8 cellular contexts compared by ENCODE assay signal in the genomic region with DNA sequence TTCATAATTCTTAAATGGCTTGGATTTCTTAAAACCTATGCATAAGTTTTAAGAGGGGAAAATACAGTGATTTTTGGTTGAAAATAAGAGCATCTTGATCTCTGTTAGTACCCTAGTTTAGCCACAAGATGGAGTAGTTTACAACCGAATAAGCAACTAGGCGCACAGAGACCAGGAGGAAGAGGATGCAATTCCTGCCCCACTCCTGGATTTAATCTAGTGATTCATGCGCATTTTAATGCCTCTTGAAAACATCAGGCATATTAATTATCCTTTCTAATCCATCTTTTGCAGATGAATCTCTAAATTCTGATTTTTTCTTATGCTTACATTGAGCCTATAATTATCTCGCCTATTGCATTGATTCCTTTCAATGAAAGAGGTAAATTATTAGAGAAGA.
A peak's percentile ranks its signal among the peaks of the same experiment; 100 is the strongest.
DNase-seq lines count a peak whose midpoint lies in the region; ATAC-seq and TF ChIP-seq lines count a peak whose summit lies in the region.

No MANE protein-coding gene starts in this region.

- BruUV-seq in Panc1 (replicated peaks; lab: Mats Ljungman, UMichigan): no TSS peak

- no peaks in the 10 kb centered on the region for H3K4me1 ChIP-seq in Panc1 (ENCODE audit: control insufficient read depth, insufficient read depth, low read length)
- no peaks in the 10 kb centered on the region for H3K4me1 ChIP-seq in endodermal cell (ENCODE audit: control insufficient read depth, insufficient read depth, low read length)
- no peaks in the 10 kb centered on the region for H3K4me1 ChIP-seq in mucosa of descending colon (ENCODE audit: low read depth)

- H3K36me3 ChIP-seq in Panc1 (ENCODE audit: control insufficient read depth, insufficient read depth, low read length) (no peaks in the 10 kb centered on the region), endodermal cell (ENCODE audit: control insufficient read depth, insufficient read depth, low read length) (no peaks in the 10 kb centered on the region), mucosa of descending colon (ENCODE audit: low read depth) (no peaks in the 10 kb centered on the region)

- ATAC-seq in Panc1 (no peak), mucosa of descending colon (peak; percentile 76)

- CTCF ChIA-PET in Panc1 (lab: Charles Lee): interaction anchor here (0.6 to 1.7 kb wide), 3 partner anchors 14 to 499 kb away, joined by 3 to 10 read pairs (median 6); no protein-coding TSS in a partner anchor
- CTCF ChIA-PET in activated CD4-positive, alpha-beta T cell treated with anti-CD3 and anti-CD28 coated beads, Interleukin-2, amount 10 ng/mL, durations not matched to agents 7 days and 5 days (lab: Charles Lee): interaction anchor here (0.9 to 2.3 kb wide), 3 partner anchors 9 to 126 kb away, joined by 3 to 9 read pairs (median 4); no protein-coding TSS in a partner anchor

- H3K9ac ChIP-seq in endodermal cell (ENCODE audit: extremely low read depth, low read length, poor library complexity, severe bottlenecking): no peak overlapping the region

- TF ChIP-seq POLR2A in lower leg skin (IDR thresholded peaks at IDR 0.05): no peak

- H3K27me3 ChIP-seq in Panc1 (ENCODE audit: control insufficient read depth, insufficient read depth, low read length) (no peaks in the 10 kb centered on the region), endodermal cell (ENCODE audit: control insufficient read depth, insufficient read depth, low read length, poor library complexity, severe bottlenecking) (no peaks in the 10 kb centered on the region)

- H3K4me1 Mint-ChIP-seq in endodermal cell: peaks cover 4% of the 10 kb centered on the region
- no peaks in the 10 kb centered on the region for H3K4me1 Mint-ChIP-seq in activated CD4-positive, alpha-beta T cell treated with anti-CD3 and anti-CD28 coated beads, Interleukin-2, amount 10 ng/mL, durations not matched to agents 7 days and 5 days

- H3K9me3 Mint-ChIP-seq in endodermal cell: no peaks in the 10 kb centered on the region
- no peaks in the 10 kb centered on the region for H3K9me3 Mint-ChIP-seq in activated CD4-positive, alpha-beta T cell treated with anti-CD3 and anti-CD28 coated beads, Interleukin-2, amount 10 ng/mL, durations not matched to agents 7 days and 5 days

- peaks cover 5% of the 10 kb centered on the region for H3K27me3 Mint-ChIP-seq in endodermal cell (ENCODE audit: insufficient read depth)
- no peaks in the 10 kb centered on the region for H3K27me3 Mint-ChIP-seq in activated CD4-positive, alpha-beta T cell treated with anti-CD3 and anti-CD28 coated beads, Interleukin-2, amount 10 ng/mL, durations not matched to agents 7 days and 5 days

- in situ Hi-C loops in KBM-7 (cut with MboI; ENCODE audit: low pct_unique_long_range_greater_than_20kb, low sequenced_read_pairs): loop anchor here (10.0 kb wide), 1 partner anchor 120 kb away; no protein-coding TSS in a partner anchor
- in situ Hi-C loops in Panc1 (cut with HindIII; ENCODE audit: low pct_unique_long_range_greater_than_20kb, low sequenced_read_pairs): no loop called here

- H3K27ac Mint-ChIP-seq in endodermal cell: no peak overlapping the region
- H3K27ac Mint-ChIP-seq in activated CD4-positive, alpha-beta T cell treated with anti-CD3 and anti-CD28 coated beads, Interleukin-2, amount 10 ng/mL, durations not matched to agents 7 days and 5 days: no peak overlapping the region

- H3K36me3 Mint-ChIP-seq in endodermal cell (ENCODE audit: low read depth): no peaks in the 10 kb centered on the region
- H3K36me3 Mint-ChIP-seq in activated CD4-positive, alpha-beta T cell treated with anti-CD3 and anti-CD28 coated beads, Interleukin-2, amount 10 ng/mL, durations not matched to agents 7 days and 5 days (ENCODE audit: low read depth): no peaks in the 10 kb centered on the region

- no peak overlapping the region for H3K4me3 Mint-ChIP-seq in endodermal cell
- H3K4me3 Mint-ChIP-seq in activated CD4-positive, alpha-beta T cell treated with anti-CD3 and anti-CD28 coated beads, Interleukin-2, amount 10 ng/mL, durations not matched to agents 7 days and 5 days: no peak overlapping the region

- H3K27ac ChIP-seq in Panc1 (ENCODE audit: low read length) (no peak overlapping the region), endodermal cell (ENCODE audit: low read depth, low read length) (no peak overlapping the region)

- POLR2A ChIA-PET in Panc1 (lab: Charles Lee): interaction anchor here (0.7 kb wide), 1 partner anchor 61 kb away, joined by 3 read pairs; no protein-coding TSS in a partner anchor
- POLR2A ChIA-PET in activated CD4-positive, alpha-beta T cell treated with anti-CD3 and anti-CD28 coated beads, Interleukin-2, amount 10 ng/mL, durations not matched to agents 7 days and 5 days (lab: Charles Lee): no interaction called here

- intact Hi-C loops in Panc1 (cut with micrococcal nuclease; ENCODE audit: unreplicated experiment) (loop anchor here (1.0 to 2.0 kb wide), 2 partner anchors 66 to 121 kb away; no protein-coding TSS in a partner anchor), mucosa of descending colon (cut with DNase I, micrococcal nuclease) (loop anchor here in 1 of 2 donors (5.0 kb wide), 1 partner anchor 123 kb away; no protein-coding TSS in a partner anchor), lower leg skin (cut with DNase I; ENCODE audit: low total_unique reads) (no loop called here)

- DNase-seq in NOMO-1 treated with DMSO at 0.1 percent for 48 hours (lab: John Stamatoyannopoulos, UW; ENCODE audit: unreplicated experiment) (peak; percentile 13), NOMO-1 treated with dmso at 0.1 percent for 144 hours (lab: John Stamatoyannopoulos, UW; ENCODE audit: unreplicated experiment) (no peak), KBM-7 (peak; percentile 49), Panc1 (ENCODE audit: low read depth, low spot score) (peak; percentile 25), endodermal cell (peak; percentile 35), mucosa of descending colon (no peak), lower leg skin (ENCODE audit: low spot score in 2 of 2) (no peak)
- no peak for DNase-seq in activated CD4-positive, alpha-beta T cell treated with anti-CD3 and anti-CD28 coated beads, Interleukin-2, amount 10 ng/mL, durations not matched to agents 7 days and 5 days

- H3K4me3 ChIP-seq in Panc1 (ENCODE audit: low read depth in 2 of 2, low read length in 2 of 2) (no peak overlapping the region), endodermal cell (ENCODE audit: low read length) (no peak overlapping the region), mucosa of descending colon (no peak overlapping the region), lower leg skin (ENCODE audit: low read depth, poor library complexity, severe bottlenecking) (no peak overlapping the region)

- peak; percentile 68; the same call in 1 of the 2 replicates for TF ChIP-seq CTCF in Panc1 (IDR thresholded peaks at IDR 0.05)
- TF ChIP-seq CTCF in endodermal cell (conservative IDR thresholded peaks at IDR 0.05): peak; percentile 88
- TF ChIP-seq CTCF in mucosa of descending colon (IDR thresholded peaks at IDR 0.05): peak; percentile 34
- no peak for TF ChIP-seq CTCF in lower leg skin (IDR thresholded peaks at IDR 0.05)

- 24 to 25% methylated on average over 4 of the region's 4 CpGs for WGBS in endodermal cell (ENCODE audit: insufficient coverage in 1 of 2, insufficient read length in 1 of 2), 2 experiments
- 16 to 20% methylated on average over 3 to 4 of the region's 4 CpGs for WGBS in lower leg skin, 2 donors

- H3K9me3 ChIP-seq in Panc1 (ENCODE audit: control insufficient read depth, insufficient read depth, low read depth, low read length): no peaks in the 10 kb centered on the region
- no peaks in the 10 kb centered on the region for H3K9me3 ChIP-seq in endodermal cell (ENCODE audit: control insufficient read depth, low read length)
- no peaks in the 10 kb centered on the region for H3K9me3 ChIP-seq in mucosa of descending colon

Comparison
In these comparisons a context has a peak if more than half of its experiments do, and no peak if none do; other contexts are left out.
1. DNase-seq: peak in NOMO-1 treated with DMSO at 0.1 percent for 48 hours (single experiment), KBM-7 (single experiment), Panc1 (single experiment) and endodermal cell (single experiment); none in NOMO-1 treated with dmso at 0.1 percent for 144 hours (single experiment), mucosa of descending colon (0 of 3), activated CD4-positive, alpha-beta T cell treated with anti-CD3 and anti-CD28 coated beads, Interleukin-2, amount 10 ng/mL, durations not matched to agents 7 days and 5 days (single experiment) and lower leg skin (0 of 2).
2. CTCF ChIP-seq: peak in Panc1 (single experiment), endodermal cell (single experiment) and mucosa of descending colon (single experiment); none in lower leg skin (0 of 3).